1 cellular context compared by ENCODE assay signal in the genomic region with DNA sequence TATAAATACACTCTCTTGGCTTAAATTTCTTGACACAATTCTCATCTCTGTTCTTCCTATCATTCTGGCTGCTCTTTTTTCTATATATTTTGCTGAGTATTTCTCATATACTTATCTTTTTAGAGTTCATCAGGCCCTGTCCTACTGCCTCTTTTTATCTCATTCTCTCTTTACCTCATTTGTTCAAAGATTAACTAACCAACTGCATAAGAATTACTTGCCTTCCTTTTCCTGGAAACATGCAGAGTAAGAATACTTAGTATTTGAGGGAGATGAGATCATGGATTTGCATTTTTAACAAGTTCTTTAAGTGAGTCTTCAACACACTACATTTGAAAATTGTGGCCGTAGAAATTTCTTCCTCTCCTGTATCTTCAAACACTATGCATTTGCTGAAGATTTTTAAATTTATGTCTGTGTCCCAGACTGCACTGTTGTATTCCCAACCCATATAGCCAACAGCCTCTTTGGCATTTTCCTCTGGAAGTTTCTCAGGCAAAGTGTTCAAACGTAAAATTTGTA.
TF ChIP-seq lines count a peak whose summit lies in the region.

No MANE protein-coding gene starts in this region.

TF ChIP-seq in K562, 482 proteins besides CTCF, POLR2A, EP300 and RAD21 (continued from another document and continues in another):
- TF ChIP-seq, protein P1, sequence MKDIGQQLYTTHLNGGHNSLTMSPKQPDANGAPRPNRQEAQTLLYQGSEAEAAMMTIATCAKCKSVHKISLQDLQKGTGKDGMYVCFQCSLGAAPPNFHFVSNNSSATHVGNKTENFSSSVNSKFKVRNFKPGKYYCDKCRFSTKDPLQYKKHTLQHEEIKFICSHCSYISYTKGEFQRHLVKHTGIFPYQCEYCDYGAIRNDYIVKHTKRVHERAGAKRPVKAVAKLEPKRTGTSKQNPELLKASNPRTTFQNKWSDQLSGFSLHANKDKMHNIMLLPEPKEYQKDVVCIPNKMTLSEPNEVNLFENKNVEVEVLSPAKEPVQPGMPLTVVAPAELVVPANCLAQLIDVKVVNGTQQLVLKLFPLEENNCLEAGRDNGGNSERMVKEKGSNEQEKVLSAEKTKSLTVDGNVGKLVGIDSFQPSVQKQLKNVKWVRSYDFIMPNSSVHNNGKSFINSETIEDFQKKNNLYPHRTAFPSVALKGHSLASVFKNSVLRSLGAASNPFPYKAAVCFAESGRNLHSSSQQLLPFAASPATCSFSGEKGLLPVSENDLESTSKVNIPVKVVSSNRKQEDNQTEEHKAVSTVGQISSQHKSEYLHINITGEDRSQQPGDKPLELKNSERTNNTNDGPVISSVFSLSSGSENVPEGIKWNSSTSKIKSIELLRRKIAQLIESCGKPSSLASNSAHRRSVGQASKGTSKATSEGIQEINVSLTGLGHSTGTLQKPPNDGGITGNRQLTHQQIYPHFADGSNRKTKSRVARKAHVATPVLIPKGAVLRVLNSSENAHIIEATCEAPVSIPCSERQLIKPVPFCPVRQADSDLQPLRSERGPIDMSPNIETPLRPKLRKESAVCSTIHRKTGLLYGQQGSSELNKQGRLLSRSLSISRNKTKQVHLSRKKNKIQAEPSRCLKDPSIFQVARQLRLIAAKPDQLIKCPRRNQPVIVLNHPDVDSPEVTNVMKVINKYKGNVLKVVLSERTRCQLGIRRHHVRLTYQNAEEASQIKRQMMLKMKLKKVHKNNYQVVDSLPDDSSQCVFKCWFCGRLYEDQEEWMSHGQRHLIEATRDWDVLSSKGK (CRISPR knock-in tag; IDR thresholded peaks at IDR 0.05) = no peak
- TF ChIP-seq, protein P2, sequence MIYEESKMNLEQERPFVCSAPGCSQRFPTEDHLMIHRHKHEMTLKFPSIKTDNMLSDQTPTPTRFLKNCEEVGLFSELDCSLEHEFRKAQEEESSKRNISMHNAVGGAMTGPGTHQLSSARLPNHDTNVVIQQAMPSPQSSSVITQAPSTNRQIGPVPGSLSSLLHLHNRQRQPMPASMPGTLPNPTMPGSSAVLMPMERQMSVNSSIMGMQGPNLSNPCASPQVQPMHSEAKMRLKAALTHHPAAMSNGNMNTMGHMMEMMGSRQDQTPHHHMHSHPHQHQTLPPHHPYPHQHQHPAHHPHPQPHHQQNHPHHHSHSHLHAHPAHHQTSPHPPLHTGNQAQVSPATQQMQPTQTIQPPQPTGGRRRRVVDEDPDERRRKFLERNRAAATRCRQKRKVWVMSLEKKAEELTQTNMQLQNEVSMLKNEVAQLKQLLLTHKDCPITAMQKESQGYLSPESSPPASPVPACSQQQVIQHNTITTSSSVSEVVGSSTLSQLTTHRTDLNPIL (CRISPR knock-in tag; IDR thresholded peaks at IDR 0.05) = no peak
- TF ChIP-seq SAFB2 (IDR thresholded peaks at IDR 0.05; ENCODE audit: borderline replicate concordance, low read depth, low read length, severe bottlenecking) (no peak), ZNF239 (CRISPR knock-in tag; IDR thresholded peaks at IDR 0.05) (0 out of 2 replicates have a peak, but pooled peaks have one; percentile 19), FOXM1 (IDR thresholded peaks at IDR 0.05; ENCODE audit: low read depth) (peak; percentile 29; the same call in 1 of the 2 replicates), FOXM1 (CRISPR knock-in tag; IDR thresholded peaks at IDR 0.05; ENCODE audit: low read depth) (no peak), CBX2 (IDR thresholded peaks at IDR 0.05; ENCODE audit: insufficient read depth, low read length, poor library complexity, severe bottlenecking) (no peak), ESRRB (CRISPR knock-in tag; IDR thresholded peaks at IDR 0.05; ENCODE audit: borderline replicate concordance) (no peak), FOXO4 (CRISPR knock-in tag; IDR thresholded peaks at IDR 0.05) (no peak), ZNF24 (IDR thresholded peaks at IDR 0.05) (peak; percentile 93), SAFB (IDR thresholded peaks at IDR 0.05; ENCODE audit: borderline replicate concordance, low read depth, low read length) (no peak), ZBTB2 (IDR thresholded peaks at IDR 0.05) (peak; percentile 57; the same call in 1 of the 2 replicates), SLC30A9 (CRISPR knock-in tag; IDR thresholded peaks at IDR 0.05) (no peak), CEBPZ (IDR thresholded peaks at IDR 0.05; ENCODE audit: borderline replicate concordance, low read depth, low read length) (no peak), ARID3A (IDR thresholded peaks at IDR 0.05; ENCODE audit: borderline replicate concordance, low read depth, low read length) (peak; percentile 81; the same call in 1 of the 2 replicates), ZNF175 (CRISPR knock-in tag; IDR thresholded peaks at IDR 0.05; ENCODE audit: low read depth) (no peak; the same call in none of the 2 replicates), RBFOX2 (IDR thresholded peaks at IDR 0.05; ENCODE audit: low read depth, low read length) (peak; percentile 40; the same call in 1 of the 2 replicates), DIDO1 (tag; IDR thresholded peaks at IDR 0.05; ENCODE audit: low read depth) (no peak), HMBOX1 (IDR thresholded peaks at IDR 0.05) (peak; percentile 73), SMARCA4 (IDR thresholded peaks at IDR 0.05) (peak; percentile 91), PATZ1 (CRISPR knock-in tag; IDR thresholded peaks at IDR 0.05; ENCODE audit: borderline replicate concordance) (no peak), STAT5B (CRISPR knock-in tag; IDR thresholded peaks at IDR 0.05) (no peak), GTF2E2 (tag; IDR thresholded peaks at IDR 0.05) (peak; percentile 61; the same call in 1 of the 2 replicates), CXXC5 (CRISPR knock-in tag; IDR thresholded peaks at IDR 0.05) (peak; percentile 13; the same call in 1 of the 2 replicates), TEAD1 (CRISPR knock-in tag; IDR thresholded peaks at IDR 0.05) (0 out of 4 replicates have a peak, but pooled peaks of 1 of the 2 experiments have one; percentile 26), MAFF (IDR thresholded peaks at IDR 0.05; ENCODE audit: low read length) (peak; percentile 62; the same call in 1 of the 2 replicates), CTBP1 (IDR thresholded peaks at IDR 0.05; ENCODE audit: borderline replicate concordance) (no peak), STAT5A (IDR thresholded peaks at IDR 0.05; ENCODE audit: borderline replicate concordance, low read length) (peak; percentile 87), CREB1 (IDR thresholded peaks at IDR 0.05) (0 out of 2 replicates have a peak, but pooled peaks have one; percentile 23), CREB1 (CRISPR knock-in tag; IDR thresholded peaks at IDR 0.05) (no peak), ETV6 (IDR thresholded peaks at IDR 0.05; ENCODE audit: borderline replicate concordance in 1 of 2, low read depth in 2 of 2, low read length in 1 of 2) (no peak), ETV6 (CRISPR knock-in tag; IDR thresholded peaks at IDR 0.05; ENCODE audit: borderline replicate concordance) (no peak), RB1 (IDR thresholded peaks at IDR 0.05; ENCODE audit: low read depth) (no peak)
- TF ChIP-seq, protein P3, sequence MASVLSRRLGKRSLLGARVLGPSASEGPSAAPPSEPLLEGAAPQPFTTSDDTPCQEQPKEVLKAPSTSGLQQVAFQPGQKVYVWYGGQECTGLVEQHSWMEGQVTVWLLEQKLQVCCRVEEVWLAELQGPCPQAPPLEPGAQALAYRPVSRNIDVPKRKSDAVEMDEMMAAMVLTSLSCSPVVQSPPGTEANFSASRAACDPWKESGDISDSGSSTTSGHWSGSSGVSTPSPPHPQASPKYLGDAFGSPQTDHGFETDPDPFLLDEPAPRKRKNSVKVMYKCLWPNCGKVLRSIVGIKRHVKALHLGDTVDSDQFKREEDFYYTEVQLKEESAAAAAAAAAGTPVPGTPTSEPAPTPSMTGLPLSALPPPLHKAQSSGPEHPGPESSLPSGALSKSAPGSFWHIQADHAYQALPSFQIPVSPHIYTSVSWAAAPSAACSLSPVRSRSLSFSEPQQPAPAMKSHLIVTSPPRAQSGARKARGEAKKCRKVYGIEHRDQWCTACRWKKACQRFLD (CRISPR knock-in tag; IDR thresholded peaks at IDR 0.05) = no peak
- TF ChIP-seq, protein P4, sequence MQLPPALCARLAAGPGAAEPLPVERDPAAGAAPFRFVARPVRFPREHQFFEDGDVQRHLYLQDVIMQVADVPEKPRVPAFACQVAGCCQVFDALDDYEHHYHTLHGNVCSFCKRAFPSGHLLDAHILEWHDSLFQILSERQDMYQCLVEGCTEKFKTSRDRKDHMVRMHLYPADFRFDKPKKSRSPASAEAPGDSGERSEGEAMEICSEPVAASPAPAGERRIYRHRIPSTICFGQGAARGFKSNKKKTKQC (CRISPR knock-in tag; IDR thresholded peaks at IDR 0.05) = no peak
- TF ChIP-seq, protein P5, sequence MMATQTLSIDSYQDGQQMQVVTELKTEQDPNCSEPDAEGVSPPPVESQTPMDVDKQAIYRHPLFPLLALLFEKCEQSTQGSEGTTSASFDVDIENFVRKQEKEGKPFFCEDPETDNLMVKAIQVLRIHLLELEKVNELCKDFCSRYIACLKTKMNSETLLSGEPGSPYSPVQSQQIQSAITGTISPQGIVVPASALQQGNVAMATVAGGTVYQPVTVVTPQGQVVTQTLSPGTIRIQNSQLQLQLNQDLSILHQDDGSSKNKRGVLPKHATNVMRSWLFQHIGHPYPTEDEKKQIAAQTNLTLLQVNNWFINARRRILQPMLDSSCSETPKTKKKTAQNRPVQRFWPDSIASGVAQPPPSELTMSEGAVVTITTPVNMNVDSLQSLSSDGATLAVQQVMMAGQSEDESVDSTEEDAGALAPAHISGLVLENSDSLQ (IDR thresholded peaks at IDR 0.05) = no peak
